ENCODE assay signal across 1 cellular context in the genomic region with DNA sequence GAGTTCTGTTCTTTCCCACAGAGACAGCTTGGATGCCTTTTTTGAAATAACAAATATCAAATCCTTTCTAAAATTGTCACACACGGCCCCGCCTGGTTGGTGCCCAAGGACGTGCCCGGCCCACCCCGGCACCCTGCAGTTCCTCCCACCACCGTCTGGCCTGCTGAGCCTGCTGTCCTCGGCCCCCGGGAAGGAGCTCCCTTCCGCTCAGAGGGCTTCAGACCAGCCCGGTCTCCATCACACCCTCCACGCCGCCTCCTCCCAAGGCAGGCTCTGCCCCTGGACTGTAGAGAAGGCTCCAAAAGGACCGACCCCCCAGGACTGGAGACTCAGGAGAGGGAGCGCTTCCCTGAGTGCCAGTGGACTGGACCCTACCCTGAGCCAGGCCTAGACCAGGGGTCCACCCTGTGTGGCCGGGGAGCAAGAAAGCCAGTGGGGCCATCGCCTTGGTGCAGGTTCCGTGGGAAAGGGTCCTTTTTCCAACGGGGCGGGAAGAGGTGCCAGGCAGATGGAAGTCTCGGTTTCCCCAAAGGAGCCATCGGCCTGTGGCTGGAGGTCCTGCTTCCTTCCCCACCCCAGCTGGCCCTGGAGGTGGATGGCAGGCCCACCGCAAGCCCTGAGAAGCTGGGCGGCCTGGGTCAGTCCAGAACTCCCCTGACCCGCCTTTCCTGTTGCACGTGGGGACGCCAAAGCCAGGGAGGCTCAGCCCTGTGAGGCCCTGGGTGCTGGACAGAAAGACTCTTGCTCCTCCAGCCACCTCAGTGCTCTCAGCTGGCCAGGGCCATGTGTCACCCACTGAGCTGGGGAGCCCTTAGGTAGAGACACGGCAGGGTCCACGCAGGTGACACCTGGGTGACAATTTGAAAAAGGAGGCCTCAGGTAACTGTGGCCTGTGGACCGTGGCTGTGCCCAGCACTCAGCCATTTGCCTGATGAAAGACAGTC.
TF ChIP-seq lines count a peak whose summit lies in the region.

No MANE protein-coding gene starts in this region.

TF ChIP-seq in WTC11, 78 proteins besides CTCF, POLR2A, EP300 and RAD21 (continued from another document):
- TF ChIP-seq, protein P1, sequence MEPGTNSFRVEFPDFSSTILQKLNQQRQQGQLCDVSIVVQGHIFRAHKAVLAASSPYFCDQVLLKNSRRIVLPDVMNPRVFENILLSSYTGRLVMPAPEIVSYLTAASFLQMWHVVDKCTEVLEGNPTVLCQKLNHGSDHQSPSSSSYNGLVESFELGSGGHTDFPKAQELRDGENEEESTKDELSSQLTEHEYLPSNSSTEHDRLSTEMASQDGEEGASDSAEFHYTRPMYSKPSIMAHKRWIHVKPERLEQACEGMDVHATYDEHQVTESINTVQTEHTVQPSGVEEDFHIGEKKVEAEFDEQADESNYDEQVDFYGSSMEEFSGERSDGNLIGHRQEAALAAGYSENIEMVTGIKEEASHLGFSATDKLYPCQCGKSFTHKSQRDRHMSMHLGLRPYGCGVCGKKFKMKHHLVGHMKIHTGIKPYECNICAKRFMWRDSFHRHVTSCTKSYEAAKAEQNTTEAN (CRISPR knock-in tag; IDR thresholded peaks at IDR 0.05): no peak
- TF ChIP-seq ATF1 (CRISPR knock-in tag; IDR thresholded peaks at IDR 0.05) (no peak), SMAD3 (CRISPR knock-in tag; IDR thresholded peaks at IDR 0.05; ENCODE audit: borderline replicate concordance) (no peak), KAT7 (CRISPR knock-in tag; IDR thresholded peaks at IDR 0.05; ENCODE audit: borderline replicate concordance) (no peak), ZNF232 (CRISPR knock-in tag; IDR thresholded peaks at IDR 0.05) (no peak), JAZF1 (CRISPR knock-in tag; IDR thresholded peaks at IDR 0.05) (no peak), ZNF423 (CRISPR knock-in tag; IDR thresholded peaks at IDR 0.05) (no peak), TP53 (CRISPR knock-in tag; IDR thresholded peaks at IDR 0.05) (no peak)
- TF ChIP-seq, protein P2, sequence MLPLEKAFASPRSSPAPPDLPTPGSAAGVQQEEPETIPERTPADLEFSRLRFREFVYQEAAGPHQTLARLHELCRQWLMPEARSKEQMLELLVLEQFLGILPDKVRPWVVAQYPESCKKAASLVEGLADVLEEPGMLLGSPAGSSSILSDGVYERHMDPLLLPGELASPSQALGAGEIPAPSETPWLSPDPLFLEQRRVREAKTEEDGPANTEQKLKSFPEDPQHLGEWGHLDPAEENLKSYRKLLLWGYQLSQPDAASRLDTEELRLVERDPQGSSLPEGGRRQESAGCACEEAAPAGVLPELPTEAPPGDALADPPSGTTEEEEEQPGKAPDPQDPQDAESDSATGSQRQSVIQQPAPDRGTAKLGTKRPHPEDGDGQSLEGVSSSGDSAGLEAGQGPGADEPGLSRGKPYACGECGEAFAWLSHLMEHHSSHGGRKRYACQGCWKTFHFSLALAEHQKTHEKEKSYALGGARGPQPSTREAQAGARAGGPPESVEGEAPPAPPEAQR (CRISPR knock-in tag; IDR thresholded peaks at IDR 0.05): no peak
TF ChIP-seq in WTC11: peak in this region for 0.
